13 cellular contexts compared by ENCODE assay signal in genomic region chr12:92055877-92056276, GRCh38.
A peak's percentile ranks its signal among the peaks of the same experiment; 100 is the strongest.
DNase-seq lines count a peak whose midpoint lies in the region; ATAC-seq and TF ChIP-seq lines count a peak whose summit lies in the region.
"Had no signal": no experiment of that assay in that cellular context is flagged by ENCODE, and none has a peak within 500 bp of the region (broad histone marks: within the 10 kb centered on the region; RNA-seq: fewer than 3 reads in every experiment).

No MANE protein-coding gene starts in this region.

- no peaks in the 10 kb centered on the region for H3K9me3 ChIP-seq in lower lobe of right lung
- no peaks in the 10 kb centered on the region for H3K9me3 ChIP-seq in transverse colon
- H3K9me3 ChIP-seq: vagina had no signal

- peak overlapping the region; percentile 64 for H3K27ac Mint-ChIP-seq in activated T-helper 2 cell treated with anti-CD3 and anti-CD28 coated beads, Interferon-gamma antibody, Interleukin-2, Interleukin-4, amounts not matched to agents 10 μg/mL and 5 μg/mL and 100 μg/mL, durations not matched to agents 14 hours and 24 hours and 36 hours
- H3K27ac Mint-ChIP-seq: mesothelial cell of epicardium had no signal

- H3K27me3 ChIP-seq in lower lobe of right lung (ENCODE audit: low read depth) = no peaks in the 10 kb centered on the region
- H3K27me3 ChIP-seq in transverse colon = no peaks in the 10 kb centered on the region
- H3K27me3 ChIP-seq: vagina had no signal

- H3K4me3 ChIP-seq in lower lobe of right lung (no peak overlapping the region), transverse colon (no peak overlapping the region)
- H3K4me3 ChIP-seq: vagina had no signal

- no peak overlapping the region for H3K27ac ChIP-seq in lower lobe of right lung
- no peak overlapping the region for H3K27ac ChIP-seq in transverse colon
- H3K27ac ChIP-seq: vagina had no signal

- no peak for TF ChIP-seq POLR2A in transverse colon (IDR thresholded peaks at IDR 0.05)

- in situ Hi-C loops in transverse colon (cut with MboI; ENCODE audit: low pct_ligation_motif_present in 1 of 4, low pct_unique_long_range_greater_than_20kb in 1 of 4, low sequenced_read_pairs in 3 of 4) = no loop called here

- 30 to 48% methylated on average over 4 of the region's 4 CpGs for WGBS in transverse colon (ENCODE audit: low coverage in 1 of 2), 2 donors

- H3K4me1 ChIP-seq in lower lobe of right lung (peaks cover 16% of the 10 kb centered on the region), transverse colon (peaks cover 0 to 17% (median 2%) of the 10 kb centered on the region in 4 donors)

- H3K4me1 Mint-ChIP-seq in activated T-helper 2 cell treated with anti-CD3 and anti-CD28 coated beads, Interferon-gamma antibody, Interleukin-2, Interleukin-4, amounts not matched to agents 10 μg/mL and 5 μg/mL and 100 μg/mL, durations not matched to agents 14 hours and 24 hours and 36 hours (ENCODE audit: low read depth) = peaks cover 68% of the 10 kb centered on the region

- ATAC-seq in lower lobe of right lung = peak; percentile 50 to 78
- ATAC-seq in HG03045 (IDR thresholded peaks at IDR 0.05; ENCODE audit: unreplicated experiment) = no peak
- no peak for ATAC-seq in GM21367 (IDR thresholded peaks at IDR 0.05; ENCODE audit: unreplicated experiment)

- peaks cover 26% of the 10 kb centered on the region for H3K9me3 Mint-ChIP-seq in activated T-helper 2 cell treated with anti-CD3 and anti-CD28 coated beads, Interferon-gamma antibody, Interleukin-2, Interleukin-4, amounts not matched to agents 10 μg/mL and 5 μg/mL and 100 μg/mL, durations not matched to agents 14 hours and 24 hours and 36 hours

- H3K27me3 Mint-ChIP-seq in activated T-helper 2 cell treated with anti-CD3 and anti-CD28 coated beads, Interferon-gamma antibody, Interleukin-2, Interleukin-4, amounts not matched to agents 10 μg/mL and 5 μg/mL and 100 μg/mL, durations not matched to agents 14 hours and 24 hours and 36 hours (ENCODE audit: low read depth) = no peaks in the 10 kb centered on the region

- no peak overlapping the region for H3K4me3 Mint-ChIP-seq in activated T-helper 2 cell treated with anti-CD3 and anti-CD28 coated beads, Interferon-gamma antibody, Interleukin-2, Interleukin-4, amounts not matched to agents 10 μg/mL and 5 μg/mL and 100 μg/mL, durations not matched to agents 14 hours and 24 hours and 36 hours (ENCODE audit: low read depth)
- H3K4me3 Mint-ChIP-seq: mesothelial cell of epicardium had no signal

- intact Hi-C loops in activated T-helper 2 cell treated with anti-CD3 and anti-CD28 coated beads, Interferon-gamma antibody, Interleukin-2, Interleukin-4, amounts not matched to agents 10 μg/mL and 5 μg/mL and 100 μg/mL, durations not matched to agents 14 hours and 24 hours and 36 hours (cut with micrococcal nuclease) = loop anchor here (1.0 to 10.0 kb wide), 5 partner anchors 9 to 241 kb away; no protein-coding TSS in a partner anchor
- intact Hi-C loops in lower lobe of right lung (cut with DNase I) = no loop called here
- intact Hi-C loops in transverse colon (cut with DNase I; ENCODE audit: low total_unique reads) = no loop called here

- no peak for TF ChIP-seq EP300 in transverse colon (IDR thresholded peaks at IDR 0.05; ENCODE audit: low read depth)

- no peak for TF ChIP-seq CTCF in lower lobe of right lung (IDR thresholded peaks at IDR 0.05)
- TF ChIP-seq CTCF in transverse colon (IDR thresholded peaks at IDR 0.05) = no peak

- no peaks in the 10 kb centered on the region for H3K36me3 ChIP-seq in lower lobe of right lung
- H3K36me3 ChIP-seq in transverse colon = no peaks in the 10 kb centered on the region
- H3K36me3 ChIP-seq: vagina had no signal

- peak; percentile 46 for DNase-seq in activated gamma-delta T cell treated with Interleukin-2 at 50 U/mL for 16 hours
- DNase-seq in activated gamma-delta T cell (lab: John Stamatoyannopoulos, UW) = no peak
- DNase-seq in activated T-helper 2 cell treated with anti-CD3 and anti-CD28 coated beads, Interferon-gamma antibody, Interleukin-2, Interleukin-4, amounts not matched to agents 10 μg/mL and 5 μg/mL and 100 μg/mL, durations not matched to agents 14 hours and 24 hours and 36 hours (ENCODE audit: low spot score) = peak; percentile 52
- DNase-seq in lower lobe of right lung = no peak
- peak; percentile 58 for DNase-seq in transverse colon
- DNase-seq in islet precursor cell = no peak
- DNase-seq: caudate nucleus, IMR-90, NCI-H510A had no signal

- H3K36me3 Mint-ChIP-seq in activated T-helper 2 cell treated with anti-CD3 and anti-CD28 coated beads, Interferon-gamma antibody, Interleukin-2, Interleukin-4, amounts not matched to agents 10 μg/mL and 5 μg/mL and 100 μg/mL, durations not matched to agents 14 hours and 24 hours and 36 hours (ENCODE audit: low read depth) = peaks cover 45% of the 10 kb centered on the region
- H3K36me3 Mint-ChIP-seq: mesothelial cell of epicardium had no signal

Comparison
In these comparisons a context has a peak if more than half of its experiments do, and no peak if none do; other contexts are left out.
1. DNase-seq: peak in activated gamma-delta T cell treated with Interleukin-2 at 50 U/mL for 16 hours (single experiment), activated T-helper 2 cell treated with anti-CD3 and anti-CD28 coated beads, Interferon-gamma antibody, Interleukin-2, Interleukin-4, amounts not matched to agents 10 μg/mL and 5 μg/mL and 100 μg/mL, durations not matched to agents 14 hours and 24 hours and 36 hours (single experiment) and transverse colon (single experiment); none in activated gamma-delta T cell (single experiment), lower lobe of right lung (single experiment) and islet precursor cell (single experiment).
2. ATAC-seq: peak in lower lobe of right lung (2 of 2); none in HG03045 (single experiment) and GM21367 (single experiment).